In genomic region chr17:75581121-75581725, GRCh38 we compare ENCODE assay signal across 1 cellular context.
A peak's percentile ranks its signal among the peaks of the same experiment; 100 is the strongest.
TF ChIP-seq lines count a peak whose summit lies in the region.

No MANE protein-coding gene starts in this region.

TF ChIP-seq in WTC11, 78 proteins besides CTCF, POLR2A, EP300 and RAD21:
- peak; percentile 82 for TF ChIP-seq NFYB (CRISPR knock-in tag; conservative IDR thresholded peaks at IDR 0.05; ENCODE audit: low read depth)
TF ChIP-seq in WTC11: peak in this region for 1; not testable (repeated sequence) for 77.
